In genomic region chr7:117086788-117087187, GRCh38 we compare ENCODE assay signal across 1 cellular context.
A peak's percentile ranks its signal among the peaks of the same experiment; 100 is the strongest.
TF ChIP-seq lines count a peak whose summit lies in the region.

No MANE protein-coding gene starts in this region.

TF ChIP-seq in K562, 482 proteins besides CTCF, POLR2A, EP300 and RAD21 (continued from another document):
- TF ChIP-seq HINFP (tag; conservative IDR thresholded peaks at IDR 0.05; ENCODE audit: low read depth) (no peak), FOSL1 (tag; conservative IDR thresholded peaks at IDR 0.05) (0 out of 2 replicates have a peak, but pooled peaks have one; percentile 30), ETV5 (CRISPR knock-in tag; IDR thresholded peaks at IDR 0.05; ENCODE audit: low read depth) (no peak), GATA2 (CRISPR knock-in tag; IDR thresholded peaks at IDR 0.05) (no peak), ZC3H4 (CRISPR knock-in tag; IDR thresholded peaks at IDR 0.05; ENCODE audit: borderline replicate concordance) (no peak), SNAPC5 (CRISPR knock-in tag; IDR thresholded peaks at IDR 0.05) (no peak), USF1 (CRISPR knock-in tag; IDR thresholded peaks at IDR 0.05) (no peak), MTA1 (IDR thresholded peaks at IDR 0.05; ENCODE audit: borderline replicate concordance) (no peak), ZNF407 (IDR thresholded peaks at IDR 0.05; ENCODE audit: low read depth) (no peak)
